Comparison of ENCODE assay signal across 1 cellular context in the genomic region with DNA sequence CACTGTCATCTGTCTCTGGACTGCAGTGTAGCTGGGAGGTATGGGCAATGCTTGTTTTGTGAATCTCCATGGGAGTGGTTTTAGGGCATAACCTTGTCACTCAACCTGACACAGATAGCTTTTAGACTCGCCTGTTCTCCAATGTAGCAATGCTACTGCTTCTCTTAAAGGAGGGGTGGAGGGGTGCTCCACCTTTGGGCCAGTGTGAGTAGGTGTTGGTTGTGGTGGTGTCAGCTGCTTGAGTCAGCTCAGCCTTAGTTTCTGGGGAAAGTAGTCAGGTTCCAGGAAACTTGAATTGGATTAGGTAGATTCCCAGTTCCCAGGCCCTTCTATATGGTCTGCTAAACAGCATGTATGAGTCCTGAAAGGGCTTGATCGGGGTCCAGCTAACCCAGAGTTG.
TF ChIP-seq lines count a peak whose summit lies in the region.

No MANE protein-coding gene starts in this region.

TF ChIP-seq in HepG2, 621 proteins besides CTCF, POLR2A, EP300 and RAD21:
- TF ChIP-seq, protein P1, sequence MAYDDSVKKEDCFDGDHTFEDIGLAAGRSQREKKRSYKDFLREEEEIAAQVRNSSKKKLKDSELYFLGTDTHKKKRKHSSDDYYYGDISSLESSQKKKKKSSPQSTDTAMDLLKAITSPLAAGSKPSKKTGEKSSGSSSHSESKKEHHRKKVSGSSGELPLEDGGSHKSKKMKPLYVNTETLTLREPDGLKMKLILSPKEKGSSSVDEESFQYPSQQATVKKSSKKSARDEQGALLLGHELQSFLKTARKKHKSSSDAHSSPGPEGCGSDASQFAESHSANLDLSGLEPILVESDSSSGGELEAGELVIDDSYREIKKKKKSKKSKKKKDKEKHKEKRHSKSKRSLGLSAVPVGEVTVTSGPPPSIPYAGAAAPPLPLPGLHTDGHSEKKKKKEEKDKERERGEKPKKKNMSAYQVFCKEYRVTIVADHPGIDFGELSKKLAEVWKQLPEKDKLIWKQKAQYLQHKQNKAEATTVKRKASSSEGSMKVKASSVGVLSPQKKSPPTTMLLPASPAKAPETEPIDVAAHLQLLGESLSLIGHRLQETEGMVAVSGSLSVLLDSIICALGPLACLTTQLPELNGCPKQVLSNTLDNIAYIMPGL (CRISPR knock-in tag; IDR thresholded peaks at IDR 0.05; ENCODE audit: borderline replicate concordance in 1 of 2, low read depth in 1 of 2): no peak
- TF ChIP-seq NKX3-1 (CRISPR knock-in tag; IDR thresholded peaks at IDR 0.05): no peak
- TF ChIP-seq REL (CRISPR knock-in tag; conservative IDR thresholded peaks at IDR 0.05): no peak
- TF ChIP-seq, protein P2, sequence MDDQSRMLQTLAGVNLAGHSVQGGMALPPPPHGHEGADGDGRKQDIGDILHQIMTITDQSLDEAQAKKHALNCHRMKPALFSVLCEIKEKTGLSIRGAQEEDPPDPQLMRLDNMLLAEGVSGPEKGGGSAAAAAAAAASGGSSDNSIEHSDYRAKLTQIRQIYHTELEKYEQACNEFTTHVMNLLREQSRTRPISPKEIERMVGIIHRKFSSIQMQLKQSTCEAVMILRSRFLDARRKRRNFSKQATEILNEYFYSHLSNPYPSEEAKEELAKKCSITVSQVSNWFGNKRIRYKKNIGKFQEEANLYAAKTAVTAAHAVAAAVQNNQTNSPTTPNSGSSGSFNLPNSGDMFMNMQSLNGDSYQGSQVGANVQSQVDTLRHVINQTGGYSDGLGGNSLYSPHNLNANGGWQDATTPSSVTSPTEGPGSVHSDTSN (CRISPR knock-in tag; IDR thresholded peaks at IDR 0.05; ENCODE audit: borderline replicate concordance): no peak
- TF ChIP-seq, protein P3, sequence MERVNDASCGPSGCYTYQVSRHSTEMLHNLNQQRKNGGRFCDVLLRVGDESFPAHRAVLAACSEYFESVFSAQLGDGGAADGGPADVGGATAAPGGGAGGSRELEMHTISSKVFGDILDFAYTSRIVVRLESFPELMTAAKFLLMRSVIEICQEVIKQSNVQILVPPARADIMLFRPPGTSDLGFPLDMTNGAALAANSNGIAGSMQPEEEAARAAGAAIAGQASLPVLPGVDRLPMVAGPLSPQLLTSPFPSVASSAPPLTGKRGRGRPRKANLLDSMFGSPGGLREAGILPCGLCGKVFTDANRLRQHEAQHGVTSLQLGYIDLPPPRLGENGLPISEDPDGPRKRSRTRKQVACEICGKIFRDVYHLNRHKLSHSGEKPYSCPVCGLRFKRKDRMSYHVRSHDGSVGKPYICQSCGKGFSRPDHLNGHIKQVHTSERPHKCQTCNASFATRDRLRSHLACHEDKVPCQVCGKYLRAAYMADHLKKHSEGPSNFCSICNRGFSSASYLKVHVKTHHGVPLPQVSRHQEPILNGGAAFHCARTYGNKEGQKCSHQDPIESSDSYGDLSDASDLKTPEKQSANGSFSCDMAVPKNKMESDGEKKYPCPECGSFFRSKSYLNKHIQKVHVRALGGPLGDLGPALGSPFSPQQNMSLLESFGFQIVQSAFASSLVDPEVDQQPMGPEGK (CRISPR knock-in tag; IDR thresholded peaks at IDR 0.05): no peak
- TF ChIP-seq HDAC2 (CRISPR knock-in tag; IDR thresholded peaks at IDR 0.05): no peak
- TF ChIP-seq KLF15 (CRISPR knock-in tag; IDR thresholded peaks at IDR 0.05; ENCODE audit: borderline replicate concordance): no peak
- TF ChIP-seq, protein P4, sequence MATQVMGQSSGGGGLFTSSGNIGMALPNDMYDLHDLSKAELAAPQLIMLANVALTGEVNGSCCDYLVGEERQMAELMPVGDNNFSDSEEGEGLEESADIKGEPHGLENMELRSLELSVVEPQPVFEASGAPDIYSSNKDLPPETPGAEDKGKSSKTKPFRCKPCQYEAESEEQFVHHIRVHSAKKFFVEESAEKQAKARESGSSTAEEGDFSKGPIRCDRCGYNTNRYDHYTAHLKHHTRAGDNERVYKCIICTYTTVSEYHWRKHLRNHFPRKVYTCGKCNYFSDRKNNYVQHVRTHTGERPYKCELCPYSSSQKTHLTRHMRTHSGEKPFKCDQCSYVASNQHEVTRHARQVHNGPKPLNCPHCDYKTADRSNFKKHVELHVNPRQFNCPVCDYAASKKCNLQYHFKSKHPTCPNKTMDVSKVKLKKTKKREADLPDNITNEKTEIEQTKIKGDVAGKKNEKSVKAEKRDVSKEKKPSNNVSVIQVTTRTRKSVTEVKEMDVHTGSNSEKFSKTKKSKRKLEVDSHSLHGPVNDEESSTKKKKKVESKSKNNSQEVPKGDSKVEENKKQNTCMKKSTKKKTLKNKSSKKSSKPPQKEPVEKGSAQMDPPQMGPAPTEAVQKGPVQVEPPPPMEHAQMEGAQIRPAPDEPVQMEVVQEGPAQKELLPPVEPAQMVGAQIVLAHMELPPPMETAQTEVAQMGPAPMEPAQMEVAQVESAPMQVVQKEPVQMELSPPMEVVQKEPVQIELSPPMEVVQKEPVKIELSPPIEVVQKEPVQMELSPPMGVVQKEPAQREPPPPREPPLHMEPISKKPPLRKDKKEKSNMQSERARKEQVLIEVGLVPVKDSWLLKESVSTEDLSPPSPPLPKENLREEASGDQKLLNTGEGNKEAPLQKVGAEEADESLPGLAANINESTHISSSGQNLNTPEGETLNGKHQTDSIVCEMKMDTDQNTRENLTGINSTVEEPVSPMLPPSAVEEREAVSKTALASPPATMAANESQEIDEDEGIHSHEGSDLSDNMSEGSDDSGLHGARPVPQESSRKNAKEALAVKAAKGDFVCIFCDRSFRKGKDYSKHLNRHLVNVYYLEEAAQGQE (IDR thresholded peaks at IDR 0.05; ENCODE audit: borderline replicate concordance in 1 of 2, low read depth in 1 of 2, low read length in 2 of 2): no peak
- TF ChIP-seq, protein P5, sequence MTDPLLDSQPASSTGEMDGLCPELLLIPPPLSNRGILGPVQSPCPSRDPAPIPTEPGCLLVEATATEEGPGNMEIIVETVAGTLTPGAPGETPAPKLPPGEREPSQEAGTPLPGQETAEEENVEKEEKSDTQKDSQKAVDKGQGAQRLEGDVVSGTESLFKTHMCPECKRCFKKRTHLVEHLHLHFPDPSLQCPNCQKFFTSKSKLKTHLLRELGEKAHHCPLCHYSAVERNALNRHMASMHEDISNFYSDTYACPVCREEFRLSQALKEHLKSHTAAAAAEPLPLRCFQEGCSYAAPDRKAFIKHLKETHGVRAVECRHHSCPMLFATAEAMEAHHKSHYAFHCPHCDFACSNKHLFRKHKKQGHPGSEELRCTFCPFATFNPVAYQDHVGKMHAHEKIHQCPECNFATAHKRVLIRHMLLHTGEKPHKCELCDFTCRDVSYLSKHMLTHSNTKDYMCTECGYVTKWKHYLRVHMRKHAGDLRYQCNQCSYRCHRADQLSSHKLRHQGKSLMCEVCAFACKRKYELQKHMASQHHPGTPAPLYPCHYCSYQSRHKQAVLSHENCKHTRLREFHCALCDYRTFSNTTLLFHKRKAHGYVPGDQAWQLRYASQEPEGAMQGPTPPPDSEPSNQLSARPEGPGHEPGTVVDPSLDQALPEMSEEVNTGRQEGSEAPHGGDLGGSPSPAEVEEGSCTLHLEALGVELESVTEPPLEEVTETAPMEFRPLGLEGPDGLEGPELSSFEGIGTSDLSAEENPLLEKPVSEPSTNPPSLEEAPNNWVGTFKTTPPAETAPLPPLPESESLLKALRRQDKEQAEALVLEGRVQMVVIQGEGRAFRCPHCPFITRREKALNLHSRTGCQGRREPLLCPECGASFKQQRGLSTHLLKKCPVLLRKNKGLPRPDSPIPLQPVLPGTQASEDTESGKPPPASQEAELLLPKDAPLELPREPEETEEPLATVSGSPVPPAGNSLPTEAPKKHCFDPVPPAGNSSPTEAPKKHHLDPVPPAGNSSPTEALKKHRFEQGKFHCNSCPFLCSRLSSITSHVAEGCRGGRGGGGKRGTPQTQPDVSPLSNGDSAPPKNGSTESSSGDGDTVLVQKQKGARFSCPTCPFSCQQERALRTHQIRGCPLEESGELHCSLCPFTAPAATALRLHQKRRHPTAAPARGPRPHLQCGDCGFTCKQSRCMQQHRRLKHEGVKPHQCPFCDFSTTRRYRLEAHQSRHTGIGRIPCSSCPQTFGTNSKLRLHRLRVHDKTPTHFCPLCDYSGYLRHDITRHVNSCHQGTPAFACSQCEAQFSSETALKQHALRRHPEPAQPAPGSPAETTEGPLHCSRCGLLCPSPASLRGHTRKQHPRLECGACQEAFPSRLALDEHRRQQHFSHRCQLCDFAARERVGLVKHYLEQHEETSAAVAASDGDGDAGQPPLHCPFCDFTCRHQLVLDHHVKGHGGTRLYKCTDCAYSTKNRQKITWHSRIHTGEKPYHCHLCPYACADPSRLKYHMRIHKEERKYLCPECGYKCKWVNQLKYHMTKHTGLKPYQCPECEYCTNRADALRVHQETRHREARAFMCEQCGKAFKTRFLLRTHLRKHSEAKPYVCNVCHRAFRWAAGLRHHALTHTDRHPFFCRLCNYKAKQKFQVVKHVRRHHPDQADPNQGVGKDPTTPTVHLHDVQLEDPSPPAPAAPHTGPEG (CRISPR knock-in tag; IDR thresholded peaks at IDR 0.05): no peak
- TF ChIP-seq GLI4 (CRISPR knock-in tag; IDR thresholded peaks at IDR 0.05; ENCODE audit: borderline replicate concordance): no peak
- no peak for TF ChIP-seq RFX5 (IDR thresholded peaks at IDR 0.05; ENCODE audit: low read depth, low read length)
- TF ChIP-seq ZNF766 (CRISPR knock-in tag; IDR thresholded peaks at IDR 0.05; ENCODE audit: borderline replicate concordance): no peak
- no peak for TF ChIP-seq FOXA3 (CRISPR knock-in tag; IDR thresholded peaks at IDR 0.05)
